1 cellular context compared by ENCODE assay signal in the genomic region with DNA sequence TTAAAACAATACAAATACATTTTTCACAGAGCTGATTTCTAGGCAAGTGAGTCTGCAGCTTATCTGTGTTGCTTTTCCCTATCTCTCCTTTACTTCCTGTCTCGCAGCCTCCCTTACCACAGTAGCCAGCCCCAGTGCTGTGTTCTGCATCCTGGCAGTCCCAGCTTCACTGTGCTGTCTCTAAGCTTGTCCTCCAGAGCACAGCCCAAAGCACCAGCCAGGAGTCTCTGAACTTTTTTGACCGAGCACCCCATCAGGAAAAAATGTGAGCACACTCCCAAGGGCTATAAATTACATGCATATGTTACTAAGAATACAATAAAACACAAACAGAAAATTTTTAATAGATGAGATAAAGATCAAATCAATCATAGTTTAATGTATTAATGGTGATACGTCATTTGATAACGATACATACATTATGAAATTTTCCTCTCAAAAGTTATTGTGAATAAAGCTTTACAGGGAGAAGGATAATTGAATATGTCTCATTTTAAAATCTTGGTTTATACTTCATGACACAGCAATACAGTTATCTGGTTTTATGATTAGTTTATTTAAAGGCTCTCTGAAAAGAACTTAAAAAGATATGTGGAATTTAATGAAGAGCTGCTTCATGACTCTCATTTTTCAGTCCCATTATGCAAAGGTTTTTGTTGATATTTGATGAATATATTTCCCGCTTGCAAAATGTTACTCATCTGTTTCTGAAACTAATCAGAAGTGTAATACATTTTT.
TF ChIP-seq lines count a peak whose summit lies in the region.

No MANE protein-coding gene starts in this region.

TF ChIP-seq in SK-N-SH treated with all-trans-retinoic acid at 6 μM for 48 hours, 23 proteins besides CTCF, POLR2A, EP300 and RAD21 (continued from another document):
- TF ChIP-seq, protein P1, sequence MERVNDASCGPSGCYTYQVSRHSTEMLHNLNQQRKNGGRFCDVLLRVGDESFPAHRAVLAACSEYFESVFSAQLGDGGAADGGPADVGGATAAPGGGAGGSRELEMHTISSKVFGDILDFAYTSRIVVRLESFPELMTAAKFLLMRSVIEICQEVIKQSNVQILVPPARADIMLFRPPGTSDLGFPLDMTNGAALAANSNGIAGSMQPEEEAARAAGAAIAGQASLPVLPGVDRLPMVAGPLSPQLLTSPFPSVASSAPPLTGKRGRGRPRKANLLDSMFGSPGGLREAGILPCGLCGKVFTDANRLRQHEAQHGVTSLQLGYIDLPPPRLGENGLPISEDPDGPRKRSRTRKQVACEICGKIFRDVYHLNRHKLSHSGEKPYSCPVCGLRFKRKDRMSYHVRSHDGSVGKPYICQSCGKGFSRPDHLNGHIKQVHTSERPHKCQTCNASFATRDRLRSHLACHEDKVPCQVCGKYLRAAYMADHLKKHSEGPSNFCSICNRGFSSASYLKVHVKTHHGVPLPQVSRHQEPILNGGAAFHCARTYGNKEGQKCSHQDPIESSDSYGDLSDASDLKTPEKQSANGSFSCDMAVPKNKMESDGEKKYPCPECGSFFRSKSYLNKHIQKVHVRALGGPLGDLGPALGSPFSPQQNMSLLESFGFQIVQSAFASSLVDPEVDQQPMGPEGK (CRISPR knock-in tag; IDR thresholded peaks at IDR 0.05; ENCODE audit: borderline replicate concordance): no peak
- TF ChIP-seq ZNF70 (CRISPR knock-in tag; IDR thresholded peaks at IDR 0.05) (peak; percentile 91), ESRRG (CRISPR knock-in tag; IDR thresholded peaks at IDR 0.05) (no peak), ZFP3 (CRISPR knock-in tag; IDR thresholded peaks at IDR 0.05) (no peak), TOX (CRISPR knock-in tag; IDR thresholded peaks at IDR 0.05; ENCODE audit: borderline replicate concordance) (no peak), SNAI2 (CRISPR knock-in tag; IDR thresholded peaks at IDR 0.05) (no peak), TCF4 (CRISPR knock-in tag; IDR thresholded peaks at IDR 0.05; ENCODE audit: borderline replicate concordance) (no peak), BACH2 (CRISPR knock-in tag; IDR thresholded peaks at IDR 0.05; ENCODE audit: borderline replicate concordance) (no peak), OSR1 (CRISPR knock-in tag; IDR thresholded peaks at IDR 0.05) (no peak), RARB (CRISPR knock-in tag; IDR thresholded peaks at IDR 0.05) (no peak), ISL1 (CRISPR knock-in tag; IDR thresholded peaks at IDR 0.05) (peak; percentile 47; the same call in 1 of the 2 replicates), ZNF8 (CRISPR knock-in tag; IDR thresholded peaks at IDR 0.05) (no peak), ARNTL (CRISPR knock-in tag; IDR thresholded peaks at IDR 0.05; ENCODE audit: borderline replicate concordance, low read depth) (no peak), ZNF565 (CRISPR knock-in tag; conservative IDR thresholded peaks at IDR 0.05; ENCODE audit: low read depth) (no peak), CSDC2 (CRISPR knock-in tag; IDR thresholded peaks at IDR 0.05) (no peak)
- TF ChIP-seq, protein P2, sequence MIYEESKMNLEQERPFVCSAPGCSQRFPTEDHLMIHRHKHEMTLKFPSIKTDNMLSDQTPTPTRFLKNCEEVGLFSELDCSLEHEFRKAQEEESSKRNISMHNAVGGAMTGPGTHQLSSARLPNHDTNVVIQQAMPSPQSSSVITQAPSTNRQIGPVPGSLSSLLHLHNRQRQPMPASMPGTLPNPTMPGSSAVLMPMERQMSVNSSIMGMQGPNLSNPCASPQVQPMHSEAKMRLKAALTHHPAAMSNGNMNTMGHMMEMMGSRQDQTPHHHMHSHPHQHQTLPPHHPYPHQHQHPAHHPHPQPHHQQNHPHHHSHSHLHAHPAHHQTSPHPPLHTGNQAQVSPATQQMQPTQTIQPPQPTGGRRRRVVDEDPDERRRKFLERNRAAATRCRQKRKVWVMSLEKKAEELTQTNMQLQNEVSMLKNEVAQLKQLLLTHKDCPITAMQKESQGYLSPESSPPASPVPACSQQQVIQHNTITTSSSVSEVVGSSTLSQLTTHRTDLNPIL (CRISPR knock-in tag; IDR thresholded peaks at IDR 0.05; ENCODE audit: low read depth): no peak
- TF ChIP-seq, protein P3, sequence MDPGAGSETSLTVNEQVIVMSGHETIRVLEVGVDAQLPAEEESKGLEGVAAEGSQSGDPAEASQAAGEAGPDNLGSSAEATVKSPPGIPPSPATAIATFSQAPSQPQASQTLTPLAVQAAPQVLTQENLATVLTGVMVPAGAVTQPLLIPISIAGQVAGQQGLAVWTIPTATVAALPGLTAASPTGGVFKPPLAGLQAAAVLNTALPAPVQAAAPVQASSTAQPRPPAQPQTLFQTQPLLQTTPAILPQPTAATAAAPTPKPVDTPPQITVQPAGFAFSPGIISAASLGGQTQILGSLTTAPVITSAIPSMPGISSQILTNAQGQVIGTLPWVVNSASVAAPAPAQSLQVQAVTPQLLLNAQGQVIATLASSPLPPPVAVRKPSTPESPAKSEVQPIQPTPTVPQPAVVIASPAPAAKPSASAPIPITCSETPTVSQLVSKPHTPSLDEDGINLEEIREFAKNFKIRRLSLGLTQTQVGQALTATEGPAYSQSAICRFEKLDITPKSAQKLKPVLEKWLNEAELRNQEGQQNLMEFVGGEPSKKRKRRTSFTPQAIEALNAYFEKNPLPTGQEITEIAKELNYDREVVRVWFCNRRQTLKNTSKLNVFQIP (CRISPR knock-in tag; IDR thresholded peaks at IDR 0.05; ENCODE audit: borderline replicate concordance, low read depth): no peak
TF ChIP-seq in SK-N-SH treated with all-trans-retinoic acid at 6 μM for 48 hours: peak in this region for 3.
